Comparison of ENCODE assay signal across 8 cellular contexts in genomic region chr17:30969989-30970680, GRCh38. TPM values are rescaled to one million over a fixed set of nuclear protein-coding genes. Genes with fewer than 3 reads are reported as not detected.
DNase-seq lines count a peak whose midpoint lies in the region; ATAC-seq and TF ChIP-seq lines count a peak whose summit lies in the region.

No MANE protein-coding gene starts in this region.

- ATAC-seq in HG03354 (IDR thresholded peaks at IDR 0.05; ENCODE audit: poor library complexity, severe bottlenecking, unreplicated experiment) (peak; percentile 35), GM19328 (IDR thresholded peaks at IDR 0.05; ENCODE audit: unreplicated experiment) (no peak)

- intact Hi-C loops in activated T-helper 1 cell treated with anti-CD3 and anti-CD28 coated beads, Interleukin-12 subunit alpha, Interleukin-12 subunit beta, Interleukin-2, Interleukin-4 antibody, amounts not matched to agents 30 ng/mL and 10 ng/mL and 1 ng/mL, durations not matched to agents 14 hours and 24 hours and 36 hours (cut with micrococcal nuclease) = loop anchor here (1.0 to 10.0 kb wide), 5 partner anchors 38 to 1375 kb away; partner anchors contain the start of genes ATAD5, C17orf75 and TEFM

- H3K4me3 Mint-ChIP-seq in activated T-helper 1 cell treated with anti-CD3 and anti-CD28 coated beads, Interleukin-12 subunit alpha, Interleukin-12 subunit beta, Interleukin-2, Interleukin-4 antibody, amounts not matched to agents 30 ng/mL and 10 ng/mL and 1 ng/mL, durations not matched to agents 14 hours and 24 hours and 36 hours = peak overlapping the region; percentile 98
- H3K4me3 Mint-ChIP-seq in progenitor cell of endocrine pancreas (ENCODE audit: low read depth) = peak overlapping the region; percentile 93

- DNase-seq in COLO829 (ENCODE audit: low spot score) = peak; percentile 13
- no peak for DNase-seq in activated T-helper 1 cell treated with anti-CD3 and anti-CD28 coated beads, Interleukin-12 subunit alpha, Interleukin-12 subunit beta, Interleukin-2, Interleukin-4 antibody, amounts not matched to agents 30 ng/mL and 10 ng/mL and 1 ng/mL, durations not matched to agents 14 hours and 24 hours and 36 hours (ENCODE audit: low spot score)
- DNase-seq in glomerular visceral epithelial cell (ENCODE audit: extremely low spot score) = peak; percentile 13
- no peak for DNase-seq in progenitor cell of endocrine pancreas (ENCODE audit: low spot score, unreplicated experiment)
- DNase-seq in superior temporal gyrus (ENCODE audit: extremely low spot score) = no peak
- no peak for DNase-seq in NCI-H345 treated with DMSO at 0.1 percent for 48 hours (lab: John Stamatoyannopoulos, UW; ENCODE audit: unreplicated experiment)

- TF ChIP-seq CTCF in progenitor cell of endocrine pancreas (IDR thresholded peaks at IDR 0.05; ENCODE audit: unreplicated experiment) = no peak

- H3K9me3 Mint-ChIP-seq in activated T-helper 1 cell treated with anti-CD3 and anti-CD28 coated beads, Interleukin-12 subunit alpha, Interleukin-12 subunit beta, Interleukin-2, Interleukin-4 antibody, amounts not matched to agents 30 ng/mL and 10 ng/mL and 1 ng/mL, durations not matched to agents 14 hours and 24 hours and 36 hours = peaks cover 4% of the 10 kb centered on the region
- H3K9me3 Mint-ChIP-seq in progenitor cell of endocrine pancreas (ENCODE audit: low read depth) = peaks cover 4% of the 10 kb centered on the region

- H3K27ac Mint-ChIP-seq in activated T-helper 1 cell treated with anti-CD3 and anti-CD28 coated beads, Interleukin-12 subunit alpha, Interleukin-12 subunit beta, Interleukin-2, Interleukin-4 antibody, amounts not matched to agents 30 ng/mL and 10 ng/mL and 1 ng/mL, durations not matched to agents 14 hours and 24 hours and 36 hours = peak overlapping the region; percentile 96
- H3K27ac Mint-ChIP-seq in progenitor cell of endocrine pancreas = peak overlapping the region; percentile 98

- no peaks in the 10 kb centered on the region for H3K27me3 Mint-ChIP-seq in activated T-helper 1 cell treated with anti-CD3 and anti-CD28 coated beads, Interleukin-12 subunit alpha, Interleukin-12 subunit beta, Interleukin-2, Interleukin-4 antibody, amounts not matched to agents 30 ng/mL and 10 ng/mL and 1 ng/mL, durations not matched to agents 14 hours and 24 hours and 36 hours (ENCODE audit: insufficient read depth)
- no peaks in the 10 kb centered on the region for H3K27me3 Mint-ChIP-seq in progenitor cell of endocrine pancreas

- H3K36me3 Mint-ChIP-seq in activated T-helper 1 cell treated with anti-CD3 and anti-CD28 coated beads, Interleukin-12 subunit alpha, Interleukin-12 subunit beta, Interleukin-2, Interleukin-4 antibody, amounts not matched to agents 30 ng/mL and 10 ng/mL and 1 ng/mL, durations not matched to agents 14 hours and 24 hours and 36 hours (ENCODE audit: low read depth) = peaks cover 16% of the 10 kb centered on the region
- H3K36me3 Mint-ChIP-seq in progenitor cell of endocrine pancreas (ENCODE audit: insufficient read depth) = peaks cover 4% of the 10 kb centered on the region

- peaks cover 22% of the 10 kb centered on the region for H3K4me1 Mint-ChIP-seq in activated T-helper 1 cell treated with anti-CD3 and anti-CD28 coated beads, Interleukin-12 subunit alpha, Interleukin-12 subunit beta, Interleukin-2, Interleukin-4 antibody, amounts not matched to agents 30 ng/mL and 10 ng/mL and 1 ng/mL, durations not matched to agents 14 hours and 24 hours and 36 hours (ENCODE audit: low read depth)
- peaks cover 12% of the 10 kb centered on the region for H3K4me1 Mint-ChIP-seq in progenitor cell of endocrine pancreas (ENCODE audit: low read depth)

RNA-seq across cellular contexts. Expression of gene RNF135, which starts 0.7 kb away (rescaled TPM):
- total RNA-seq in activated T-helper 1 cell treated with anti-CD3 and anti-CD28 coated beads, Interleukin-12 subunit alpha, Interleukin-12 subunit beta, Interleukin-2, Interleukin-4 antibody, amounts not matched to agents 30 ng/mL and 10 ng/mL and 1 ng/mL, durations not matched to agents 14 hours and 24 hours and 36 hours = 8.6 and 10.6 TPM in 2 replicates
- 5.6 and 6.9 TPM in 2 replicates for total RNA-seq in progenitor cell of endocrine pancreas

RNA-seq across cellular contexts. Expression of gene ADAP2, which starts 48.4 kb away (rescaled TPM):
- total RNA-seq in activated T-helper 1 cell treated with anti-CD3 and anti-CD28 coated beads, Interleukin-12 subunit alpha, Interleukin-12 subunit beta, Interleukin-2, Interleukin-4 antibody, amounts not matched to agents 30 ng/mL and 10 ng/mL and 1 ng/mL, durations not matched to agents 14 hours and 24 hours and 36 hours = 0.75 and 1.1 TPM in 2 replicates
- total RNA-seq in progenitor cell of endocrine pancreas = 1.2 and 2.3 TPM in 2 replicates

Comparison
In these comparisons a context has a peak if more than half of its experiments do, and no peak if none do; other contexts are left out.
1. DNase-seq: peak in COLO829 (single experiment) and glomerular visceral epithelial cell (single experiment); none in activated T-helper 1 cell treated with anti-CD3 and anti-CD28 coated beads, Interleukin-12 subunit alpha, Interleukin-12 subunit beta, Interleukin-2, Interleukin-4 antibody, amounts not matched to agents 30 ng/mL and 10 ng/mL and 1 ng/mL, durations not matched to agents 14 hours and 24 hours and 36 hours (single experiment), progenitor cell of endocrine pancreas (single experiment), superior temporal gyrus (single experiment) and NCI-H345 treated with DMSO at 0.1 percent for 48 hours (single experiment).